24 cellular contexts compared by ENCODE assay signal in genomic region chr13:48370815-48371214, GRCh38.
"Had no signal": no experiment of that assay in that cellular context is flagged by ENCODE, and none has a peak within 500 bp of the region (broad histone marks: within the 10 kb centered on the region; RNA-seq: fewer than 3 reads in every experiment).

No MANE protein-coding gene starts in this region.

- H3K9me3 ChIP-seq: MG63 had no signal

- H3K4me3 ChIP-seq: MG63, SK-N-MC had no signal

- H3K36me3 ChIP-seq: WERI-Rb-1 had no signal

- ATAC-seq: activated CD8-positive, alpha-beta T cell treated with anti-CD3 and anti-CD28 coated beads for 36 hours; activated T-cell treated with anti-CD3 and anti-CD28 coated beads, Interleukin-2, amount 50 U/mL, for 72 hours; Panc1; Right ventricle myocardium inferior; T-cell had no signal

- H3K27ac ChIP-seq: SK-N-MC, WERI-Rb-1 had no signal

- H3K27me3 ChIP-seq: MG63 had no signal

- DNase-seq: activated CD4-positive, alpha-beta T cell treated with anti-CD3 and anti-CD28 coated beads for 4 hours; activated CD8-positive, alpha-beta memory T cell treated with anti-CD3 and anti-CD28 coated beads, Interleukin-2, amount 50 U/mL, for 4 hours; activated CD8-positive, alpha-beta T cell treated with anti-CD3 and anti-CD28 coated beads for 36 hours; activated gamma-delta T cell treated with Interleukin-2 at 50 U/mL for 16 hours; activated naive CD4-positive, alpha-beta T cell treated with anti-CD3 and anti-CD28 coated beads, Interleukin-2, amount 10 ng/mL, durations not matched to agents 7 days and 5 days; activated naive CD8-positive, alpha-beta T cell treated with anti-CD3 and anti-CD28 coated beads for 36 hours; activated T-cell treated with anti-CD3 and anti-CD28 coated beads, Interleukin-2, amount 50 U/mL, for 72 hours; MG63; MV-4-11; NCI-H1105; NCI-H1436; NCI-H1694 treated with DMSO at 0.1 percent for 48 hours; NCI-H2029 treated with DMSO at 0.1 percent for 48 hours; NCI-H345; NCI-H510A; NCI-H69; NK-92 treated with Interleukin-12 subunit alpha and Interleukin-12 subunit beta, amount 100 ng/mL, for 24 hours; OCI-M1; RPMI8226; T-cell; WERI-Rb-1 had no signal
